In the genomic region with DNA sequence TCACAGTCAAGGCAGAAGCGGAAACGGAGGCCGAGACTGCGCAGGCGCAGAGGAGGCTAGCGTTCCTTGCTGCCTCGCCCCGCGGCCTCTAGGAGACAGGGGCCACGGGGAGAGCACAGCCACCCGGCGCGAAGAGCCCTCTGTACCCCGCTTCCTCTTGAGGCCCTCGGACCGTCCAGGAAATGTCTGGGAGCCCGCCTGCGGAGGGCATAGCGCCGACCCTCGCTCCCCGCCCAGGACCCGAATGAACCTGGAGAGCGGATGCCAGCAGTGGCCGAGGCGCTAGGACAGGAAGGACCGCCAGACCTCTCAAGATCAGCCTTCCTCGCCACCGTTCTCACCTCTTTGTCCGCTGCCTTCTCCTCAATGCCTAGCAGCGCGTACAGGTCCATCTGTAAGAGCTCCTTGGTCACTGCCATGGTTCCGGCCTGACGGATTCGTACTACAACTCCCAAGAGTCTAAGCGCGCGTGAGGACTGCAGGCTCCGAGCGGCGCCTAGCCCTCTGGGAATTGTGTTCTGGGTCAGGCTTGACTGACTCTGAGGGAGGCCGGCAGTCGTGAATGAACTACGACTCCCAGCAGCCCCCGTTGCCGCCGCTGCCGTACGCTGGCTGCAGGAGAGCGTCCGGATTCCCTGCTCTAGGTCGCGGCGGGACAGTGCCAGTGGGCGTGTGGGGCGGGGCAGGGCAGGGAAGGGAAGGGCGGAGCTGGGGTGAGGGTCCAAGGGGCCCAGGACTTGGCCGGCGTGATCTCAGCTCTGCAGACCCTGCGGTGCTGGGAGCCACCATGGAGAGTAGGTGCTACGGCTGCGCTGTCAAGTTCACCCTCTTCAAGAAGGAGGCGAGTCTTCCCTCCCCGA, we compare ENCODE assay signal across 8 cellular contexts. TPM values are rescaled to one million over a fixed set of nuclear protein-coding genes. Genes with fewer than 3 reads are reported as not detected.
A peak's percentile ranks its signal among the peaks of the same experiment; 100 is the strongest.
DNase-seq lines count a peak whose midpoint lies in the region; ATAC-seq and TF ChIP-seq lines count a peak whose summit lies in the region.

A gene with protein sequence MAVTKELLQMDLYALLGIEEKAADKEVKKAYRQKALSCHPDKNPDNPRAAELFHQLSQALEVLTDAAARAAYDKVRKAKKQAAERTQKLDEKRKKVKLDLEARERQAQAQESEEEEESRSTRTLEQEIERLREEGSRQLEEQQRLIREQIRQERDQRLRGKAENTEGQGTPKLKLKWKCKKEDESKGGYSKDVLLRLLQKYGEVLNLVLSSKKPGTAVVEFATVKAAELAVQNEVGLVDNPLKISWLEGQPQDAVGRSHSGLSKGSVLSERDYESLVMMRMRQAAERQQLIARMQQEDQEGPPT (minus strand): TSS at position 446 of the 860 bp plus-strand sequence. CDS start 27 bp downstream, at position 419.
A gene with protein sequence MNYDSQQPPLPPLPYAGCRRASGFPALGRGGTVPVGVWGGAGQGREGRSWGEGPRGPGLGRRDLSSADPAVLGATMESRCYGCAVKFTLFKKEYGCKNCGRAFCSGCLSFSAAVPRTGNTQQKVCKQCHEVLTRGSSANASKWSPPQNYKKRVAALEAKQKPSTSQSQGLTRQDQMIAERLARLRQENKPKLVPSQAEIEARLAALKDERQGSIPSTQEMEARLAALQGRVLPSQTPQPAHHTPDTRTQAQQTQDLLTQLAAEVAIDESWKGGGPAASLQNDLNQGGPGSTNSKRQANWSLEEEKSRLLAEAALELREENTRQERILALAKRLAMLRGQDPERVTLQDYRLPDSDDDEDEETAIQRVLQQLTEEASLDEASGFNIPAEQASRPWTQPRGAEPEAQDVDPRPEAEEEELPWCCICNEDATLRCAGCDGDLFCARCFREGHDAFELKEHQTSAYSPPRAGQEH (plus strand): TSS at position 62 of the 860 bp plus-strand sequence. CDS start 501 bp downstream, at position 563.

- ATAC-seq in GM18870 (IDR thresholded peaks at IDR 0.05; ENCODE audit: unreplicated experiment) (peak; percentile 94), HG03135 (IDR thresholded peaks at IDR 0.05; ENCODE audit: unreplicated experiment) (peak; percentile 92)

- intact Hi-C loops in breast epithelium (cut with DNase I; ENCODE audit: low total_unique reads) = no loop called here

- H3K4me3 ChIP-seq in AG04449 (ENCODE audit: low read depth, low read length) (peak within 1 kb of the TSS; percentile 100), breast epithelium (peak within 1 kb of the TSS; percentile 84 to 95 (median 91)), iPS-18c (ENCODE audit: insufficient read depth, low read depth, low read length) (peak within 1 kb of the TSS; percentile 86), skin epidermis (peak within 1 kb of the TSS; percentile 74 to 97 (median 91))

- H3K27me3 ChIP-seq in breast epithelium = no peaks in the 10 kb centered on the region

- POLR2A ChIA-PET in AG04449 (lab: Yijun Ruan, JAX) = interaction anchor here (0.7 to 0.8 kb wide), 2 partner anchors 11 to 40 kb away, joined by 3 read pairs; no protein-coding TSS in a partner anchor

- H3K9me3 ChIP-seq in breast epithelium (no peaks in the 10 kb centered on the region), iPS-18c (ENCODE audit: control insufficient read depth, insufficient read depth, low read length) (no peaks in the 10 kb centered on the region)

- peaks cover 0 to 5% of the 10 kb centered on the region in 2 donors for H3K4me1 ChIP-seq in breast epithelium

- DNase-seq in AG04449 (ENCODE audit: low read depth, low spot score) (peak; percentile 77), NCI-H2196 treated with DMSO at 0.1 percent for 48 hours (lab: John Stamatoyannopoulos, UW; ENCODE audit: unreplicated experiment) (peak; percentile 80), breast epithelium (ENCODE audit: low spot score in 2 of 2) (peak; percentile 92 to 94)

- TF ChIP-seq CTCF in AG04449 (IDR thresholded peaks at IDR 0.05; ENCODE audit: insufficient read depth, low read length, missing control alignments) (peak; percentile 6), VCaP (conservative IDR thresholded peaks at IDR 0.05) (no peak), breast epithelium (IDR thresholded peaks at IDR 0.05) (peak in 1 of 3 donors; percentile 10)

- H3K27ac ChIP-seq in VCaP (peak within 1 kb of the TSS; percentile 87), breast epithelium (peak within 1 kb of the TSS; percentile 93 to 97), skin epidermis (peak within 1 kb of the TSS; percentile 88 to 99 (median 96))

- TF ChIP-seq POLR2A in breast epithelium (IDR thresholded peaks at IDR 0.05) = peak; percentile 11

- CTCF ChIA-PET in AG04449 (lab: Yijun Ruan, JAX) = interaction anchor here (1.2 to 3.4 kb wide), 4 partner anchors 22 to 85 kb away, joined by 3 to 16 read pairs (median 4); no protein-coding TSS in a partner anchor

- no peaks in the 10 kb centered on the region for H3K36me3 ChIP-seq in breast epithelium

RNA-seq across cellular contexts. Expression of the first gene that starts in this region (rescaled TPM):
- 10 to 100 TPM; 18.4 to 55.8 (median 24.3) TPM for total RNA-seq in breast epithelium

RNA-seq across cellular contexts. Expression of the second gene that starts in this region (rescaled TPM):
- 10 to 100 TPM; 19.4 to 58.8 (median 44.6) TPM for total RNA-seq in breast epithelium

Comparison
In these comparisons a context has a peak if more than half of its experiments do, and no peak if none do; other contexts are left out.
1. Peak in every context shown above with its lines: DNase-seq, ATAC-seq, H3K4me3 ChIP-seq and H3K27ac ChIP-seq.